18 cellular contexts compared by ENCODE assay signal in the genomic region with DNA sequence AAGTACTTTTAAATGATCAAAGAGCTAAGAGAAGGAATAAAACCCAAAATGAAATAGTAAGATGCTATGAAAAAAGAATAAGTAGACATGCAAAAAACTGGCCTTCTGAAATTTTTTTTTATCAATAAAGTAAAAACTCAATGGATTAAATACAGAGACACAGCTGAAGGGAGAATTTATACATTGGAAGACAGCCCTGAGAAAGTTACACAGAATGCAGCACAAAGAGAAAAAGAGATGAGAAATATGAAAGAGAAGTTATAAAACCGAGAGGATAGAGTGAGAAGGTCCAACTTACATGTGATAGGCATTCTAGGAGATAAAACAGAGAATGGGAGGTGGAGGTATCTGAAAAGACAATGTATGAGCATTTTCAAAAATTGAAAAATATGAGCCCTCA. TPM values are rescaled to one million over a fixed set of nuclear protein-coding genes. Genes with fewer than 3 reads are reported as not detected.
DNase-seq lines count a peak whose midpoint lies in the region; ATAC-seq and TF ChIP-seq lines count a peak whose summit lies in the region.
"Had no signal": no experiment of that assay in that cellular context is flagged by ENCODE, and none has a peak within 500 bp of the region (broad histone marks: within the 10 kb centered on the region; RNA-seq: fewer than 3 reads in every experiment).

No MANE protein-coding gene starts in this region.

- H3K9me3 ChIP-seq in SK-N-SH (peaks cover 17% of the 10 kb centered on the region), T-helper 17 cell (ENCODE audit: control insufficient read depth, low read length, poor library complexity, severe bottlenecking) (no peaks in the 10 kb centered on the region)
- peaks cover 0 to 11% (median 0%) of the 10 kb centered on the region in 3 experiments for H3K9me3 ChIP-seq in naive thymus-derived CD4-positive, alpha-beta T cell (ENCODE audit: control insufficient read depth in 2 of 3, low read length in 3 of 3)

- no peak overlapping the region for H3K27ac ChIP-seq in SK-N-SH (ENCODE audit: low read depth in 2 of 2, low read length in 1 of 2)
- no peak overlapping the region for H3K27ac ChIP-seq in naive thymus-derived CD4-positive, alpha-beta T cell (ENCODE audit: low read depth, low read length)
- H3K27ac ChIP-seq: 22Rv1 had no signal

- TF ChIP-seq RAD21 in SK-N-SH (IDR thresholded peaks at IDR 0.05; ENCODE audit: low read length), result no peak

- no peaks in the 10 kb centered on the region for H4K20me1 ChIP-seq in SK-N-SH (ENCODE audit: insufficient read depth)
- H4K20me1 ChIP-seq: BLaER1 treated with 17β-estradiol and CSF1 and Interleukin-3, amounts not matched to agents 10 nM and 100 nM had no signal

- no peak overlapping the region for H3K4me3 ChIP-seq in SK-N-SH (ENCODE audit: low read depth in 2 of 2, low read length in 1 of 2)
- H3K4me3 ChIP-seq in naive thymus-derived CD4-positive, alpha-beta T cell (ENCODE audit: low read length), result no peak overlapping the region

- no peak for TF ChIP-seq CTCF in SK-N-SH (IDR thresholded peaks at IDR 0.05)

- no peak overlapping the region for H3K4me3 Mint-ChIP-seq in activated naive CD8-positive, alpha-beta T cell
- no peak overlapping the region for H3K4me3 Mint-ChIP-seq in activated naive CD8-positive, alpha-beta T cell treated with anti-CD3 and anti-CD28 coated beads for 36 hours
- no peak overlapping the region for H3K4me3 Mint-ChIP-seq in T-helper 17 cell
- H3K4me3 Mint-ChIP-seq in naive thymus-derived CD4-positive, alpha-beta T cell, result no peak overlapping the region
- H3K4me3 Mint-ChIP-seq: CD4-positive, alpha-beta T cell; H9; HFFc6 had no signal

- peaks cover 28% of the 10 kb centered on the region for H3K36me3 Mint-ChIP-seq in activated naive CD8-positive, alpha-beta T cell
- H3K36me3 Mint-ChIP-seq in activated naive CD8-positive, alpha-beta T cell treated with anti-CD3 and anti-CD28 coated beads for 36 hours, result peaks cover 79% of the 10 kb centered on the region
- H3K36me3 Mint-ChIP-seq in T-helper 17 cell (ENCODE audit: low read depth), result peaks cover 8% of the 10 kb centered on the region
- peaks cover 8 to 55% (median 28%) of the 10 kb centered on the region in 5 donors for H3K36me3 Mint-ChIP-seq in naive thymus-derived CD4-positive, alpha-beta T cell

- no peak for DNase-seq in SK-N-SH
- no peak for DNase-seq in activated naive CD8-positive, alpha-beta T cell treated with anti-CD3 and anti-CD28 coated beads for 36 hours
- no peak for DNase-seq in T-helper 17 cell
- no peak for DNase-seq in naive thymus-derived CD4-positive, alpha-beta T cell
- DNase-seq in NCI-H510A treated with DMSO at 0.1 percent for 48 hours (lab: John Stamatoyannopoulos, UW), result no peak
- no peak for DNase-seq in stimulated activated CD8-positive, alpha-beta memory T cell treated with anti-CD3 and anti-CD28 coated beads, Interleukin-4, amount 100 ng/mL, for 48 hours
- DNase-seq: CD4-positive, alpha-beta T cell; COR-L47; DMS153; DMS79 treated with DMSO at 0.1 percent for 48 hours; EL; GOT3; H9; HFFc6 had no signal

- H3K27ac Mint-ChIP-seq in activated naive CD8-positive, alpha-beta T cell, result peak overlapping the region; percentile 52
- no peak overlapping the region for H3K27ac Mint-ChIP-seq in activated naive CD8-positive, alpha-beta T cell treated with anti-CD3 and anti-CD28 coated beads for 36 hours
- H3K27ac Mint-ChIP-seq in T-helper 17 cell, result peak overlapping the region; percentile 68
- peak overlapping the region in 5 of 9 donors; percentile 2 to 98 (median 43) for H3K27ac Mint-ChIP-seq in naive thymus-derived CD4-positive, alpha-beta T cell
- H3K27ac Mint-ChIP-seq: CD4-positive, alpha-beta T cell; H9; HFFc6 had no signal

- H3K9ac ChIP-seq in SK-N-SH, result no peak overlapping the region
- H3K9ac ChIP-seq: BLaER1 treated with 17β-estradiol and CSF1 and Interleukin-3, amounts not matched to agents 10 nM and 100 nM had no signal

- 67% methylated on average over 1 of the region's 1 CpG for WGBS in SK-N-SH (ENCODE audit: low lambda C conversion rate)

- no peak overlapping the region for H2AFZ ChIP-seq in SK-N-SH (ENCODE audit: low read depth)

- POLR2A ChIA-PET in SK-N-SH (lab: Yijun Ruan, JAX), result no interaction called here
- POLR2A ChIA-PET in naive thymus-derived CD4-positive, alpha-beta T cell (lab: Charles Lee), result interaction anchor here (1.3 kb wide), 1 partner anchor 82 kb away, joined by 3 read pairs; no protein-coding TSS in a partner anchor

- CTCF ChIA-PET in SK-N-SH (lab: Yijun Ruan, JAX), result interaction anchor here (1.4 kb wide), 1 partner anchor 14 kb away, joined by 4 read pairs; no protein-coding TSS in a partner anchor
- CTCF ChIA-PET in naive thymus-derived CD4-positive, alpha-beta T cell (lab: Charles Lee), result interaction anchor here (0.6 kb wide), 1 partner anchor 39 kb away, joined by 3 read pairs; no protein-coding TSS in a partner anchor

- H3K4me2 ChIP-seq in SK-N-SH, result no peak overlapping the region
- H3K4me2 ChIP-seq: BLaER1 treated with 17β-estradiol and CSF1 and Interleukin-3, amounts not matched to agents 10 nM and 100 nM had no signal

- peaks cover 25% of the 10 kb centered on the region for H3K4me1 Mint-ChIP-seq in activated naive CD8-positive, alpha-beta T cell (ENCODE audit: low read depth)
- H3K4me1 Mint-ChIP-seq in activated naive CD8-positive, alpha-beta T cell treated with anti-CD3 and anti-CD28 coated beads for 36 hours, result peaks cover 14% of the 10 kb centered on the region
- peaks cover 9% of the 10 kb centered on the region for H3K4me1 Mint-ChIP-seq in T-helper 17 cell
- peaks cover 5 to 22% (median 13%) of the 10 kb centered on the region in 7 donors for H3K4me1 Mint-ChIP-seq in naive thymus-derived CD4-positive, alpha-beta T cell
- H3K4me1 Mint-ChIP-seq: H9 had no signal

- no peaks in the 10 kb centered on the region for H3K27me3 Mint-ChIP-seq in activated naive CD8-positive, alpha-beta T cell
- no peaks in the 10 kb centered on the region for H3K27me3 Mint-ChIP-seq in activated naive CD8-positive, alpha-beta T cell treated with anti-CD3 and anti-CD28 coated beads for 36 hours
- no peaks in the 10 kb centered on the region for H3K27me3 Mint-ChIP-seq in T-helper 17 cell
- H3K27me3 Mint-ChIP-seq in naive thymus-derived CD4-positive, alpha-beta T cell, result no peaks in the 10 kb centered on the region
- H3K27me3 Mint-ChIP-seq: CD4-positive, alpha-beta T cell had no signal

- no peaks in the 10 kb centered on the region for H3K9me2 ChIP-seq in SK-N-SH

- intact Hi-C loops in naive thymus-derived CD4-positive, alpha-beta T cell (cut with micrococcal nuclease), result no loop called here

- no peak for TF ChIP-seq EP300 in SK-N-SH (IDR thresholded peaks at IDR 0.05; ENCODE audit: borderline replicate concordance in 1 of 2, low read depth in 1 of 2, low read length in 1 of 2)

- no peaks in the 10 kb centered on the region for H3K27me3 ChIP-seq in SK-N-SH (ENCODE audit: insufficient read depth)
- H3K27me3 ChIP-seq in naive thymus-derived CD4-positive, alpha-beta T cell (ENCODE audit: control insufficient read depth in 2 of 2, insufficient read depth in 2 of 2, low read length in 2 of 2), result no peaks in the 10 kb centered on the region
- H3K27me3 ChIP-seq: BLaER1 treated with 17β-estradiol and CSF1 and Interleukin-3, amounts not matched to agents 10 nM and 100 nM had no signal

- H3K36me3 ChIP-seq in SK-N-SH (replicated peaks in 1 of 2; ENCODE audit: control insufficient read depth in 1 of 2, insufficient read depth in 2 of 2, low read length in 1 of 2), result peaks cover 12 to 56% of the 10 kb centered on the region in 2 experiments
- peaks cover 0 to 11% (median 0%) of the 10 kb centered on the region in 3 experiments for H3K36me3 ChIP-seq in naive thymus-derived CD4-positive, alpha-beta T cell (ENCODE audit: control insufficient read depth in 2 of 3, insufficient read depth in 3 of 3, low read length in 3 of 3)

- no peaks in the 10 kb centered on the region for H3K79me2 ChIP-seq in SK-N-SH (ENCODE audit: insufficient read depth)

- peaks cover under 1 to 6% of the 10 kb centered on the region in 2 experiments; a peak in 2 of 4 replicates for H3K4me1 ChIP-seq in SK-N-SH (ENCODE audit: control insufficient read depth in 1 of 2, insufficient read depth in 2 of 2, low read depth in 1 of 2, low read length in 1 of 2)
- H3K4me1 ChIP-seq in naive thymus-derived CD4-positive, alpha-beta T cell (ENCODE audit: control insufficient read depth in 2 of 2, insufficient read depth in 2 of 2, low read length in 2 of 2), result peaks cover 7 to 12% of the 10 kb centered on the region in 2 donors

- peaks cover 16% of the 10 kb centered on the region for H3F3A ChIP-seq in SK-N-SH (replicated peaks; ENCODE audit: insufficient read depth)

- ATAC-seq in SK-N-SH treated with all-trans-retinoic acid at 6 μM for 48 hours (no peak), T-helper 17 cell (no peak)
- ATAC-seq in naive thymus-derived CD4-positive, alpha-beta T cell, result no peak

- H3K9me3 Mint-ChIP-seq in activated naive CD8-positive, alpha-beta T cell (ENCODE audit: low read depth), result peaks cover 6% of the 10 kb centered on the region
- H3K9me3 Mint-ChIP-seq in activated naive CD8-positive, alpha-beta T cell treated with anti-CD3 and anti-CD28 coated beads for 36 hours, result peaks cover 18% of the 10 kb centered on the region
- H3K9me3 Mint-ChIP-seq in naive thymus-derived CD4-positive, alpha-beta T cell, result peaks cover 0 to 26% (median 8%) of the 10 kb centered on the region in 11 donors

TF ChIP-seq in SK-N-SH treated with all-trans-retinoic acid at 6 μM for 48 hours, 23 proteins besides CTCF, POLR2A, EP300 and RAD21:
- TF ChIP-seq ZFP30 (CRISPR knock-in tag; IDR thresholded peaks at IDR 0.05) (peak; percentile 94), BACH2 (CRISPR knock-in tag; IDR thresholded peaks at IDR 0.05; ENCODE audit: borderline replicate concordance) (no peak)

TF ChIP-seq in SK-N-SH, 30 proteins besides CTCF, POLR2A, EP300 and RAD21 (continues in another document):
- TF ChIP-seq YY1 (IDR thresholded peaks at IDR 0.05; ENCODE audit: low read depth) (no peak), RXRA (IDR thresholded peaks at IDR 0.05; ENCODE audit: borderline replicate concordance, low read depth) (no peak)
- TF ChIP-seq, protein P1, sequence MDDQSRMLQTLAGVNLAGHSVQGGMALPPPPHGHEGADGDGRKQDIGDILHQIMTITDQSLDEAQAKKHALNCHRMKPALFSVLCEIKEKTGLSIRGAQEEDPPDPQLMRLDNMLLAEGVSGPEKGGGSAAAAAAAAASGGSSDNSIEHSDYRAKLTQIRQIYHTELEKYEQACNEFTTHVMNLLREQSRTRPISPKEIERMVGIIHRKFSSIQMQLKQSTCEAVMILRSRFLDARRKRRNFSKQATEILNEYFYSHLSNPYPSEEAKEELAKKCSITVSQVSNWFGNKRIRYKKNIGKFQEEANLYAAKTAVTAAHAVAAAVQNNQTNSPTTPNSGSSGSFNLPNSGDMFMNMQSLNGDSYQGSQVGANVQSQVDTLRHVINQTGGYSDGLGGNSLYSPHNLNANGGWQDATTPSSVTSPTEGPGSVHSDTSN (IDR thresholded peaks at IDR 0.05), result no peak

RNA-seq across cellular contexts. Expression of a gene that starts 57.0 kb away (rescaled TPM):
- 10.3 TPM in 2 replicates for polyA plus RNA-seq in SK-N-SH (2012; rRNA removed)
- 8.8 and 9.0 TPM in 2 replicates for polyA plus RNA-seq in SK-N-SH (2012; cell fraction: cytosol; rRNA removed)
- 25.3 and 33.2 TPM in 2 replicates for polyA plus RNA-seq in SK-N-SH (2012; cell fraction: nucleus; rRNA removed)
- total RNA-seq in activated naive CD8-positive, alpha-beta T cell treated with anti-CD3 and anti-CD28 coated beads for 36 hours, result 10 to 100 TPM; 51.0 to 52.1 TPM
- total RNA-seq in T-helper 17 cell, result 100 to 1,000 TPM; 159 to 164 TPM
- total RNA-seq in naive thymus-derived CD4-positive, alpha-beta T cell, result 100 to 1,000 TPM in 4 of 5 experiments, 10 to 100 TPM in 1; 93.0 to 259 (median 185) TPM
- polyA plus RNA-seq in naive thymus-derived CD4-positive, alpha-beta T cell, result 10 to 100 TPM; 12.5 to 17.3 TPM
